In the genomic region with DNA sequence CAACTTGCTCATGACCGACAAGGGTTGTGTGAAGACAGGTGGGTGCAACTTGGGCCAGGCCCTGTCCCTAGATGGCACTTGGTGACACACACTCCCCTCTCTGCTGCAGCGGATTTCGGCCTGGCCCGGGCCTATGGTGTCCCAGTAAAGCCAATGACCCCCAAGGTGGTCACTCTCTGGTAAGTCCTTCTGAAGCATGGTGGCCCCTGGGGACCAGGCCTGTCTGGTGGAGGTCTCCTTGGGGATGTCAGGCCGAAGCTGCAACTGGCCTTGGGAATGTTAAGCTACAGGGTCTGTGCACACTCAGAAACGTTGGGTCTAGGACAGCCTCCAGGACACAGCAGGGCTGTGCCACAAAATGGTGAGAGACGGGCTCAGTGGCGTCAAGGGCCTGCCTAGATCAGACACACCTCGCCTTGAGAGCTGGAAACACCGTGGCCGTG, we compare ENCODE assay signal across 14 cellular contexts.
"Had no signal": no experiment of that assay in that cellular context is flagged by ENCODE, and none has a peak within 500 bp of the region (broad histone marks: within the 10 kb centered on the region; RNA-seq: fewer than 3 reads in every experiment).

No MANE protein-coding gene starts in this region.

- DNase-seq: activated CD4-positive, alpha-beta T cell treated with anti-CD3 and anti-CD28 coated beads for 4 hours; activated CD8-positive, alpha-beta memory T cell treated with anti-CD3 and anti-CD28 coated beads for 24 hours; activated naive CD4-positive, alpha-beta T cell treated with anti-CD3 and anti-CD28 coated beads for 36 hours; left ventricle myocardium superior; small intestine; stimulated activated CD4-positive, alpha-beta T cell treated with anti-CD3 and anti-CD28 coated beads, Interleukin-4, amount 100 ng/mL, for 24 hours; stimulated activated naive CD4-positive, alpha-beta T cell; transverse colon had no signal

- ATAC-seq: left ventricle myocardium superior had no signal

- H3K9me3 ChIP-seq: esophagus muscularis mucosa, transverse colon had no signal

- H2AFZ ChIP-seq: hepatocyte had no signal

- H3K27ac Mint-ChIP-seq: activated naive CD4-positive, alpha-beta T cell treated with anti-CD3 and anti-CD28 coated beads for 36 hours; activated T-helper 2 cell treated with anti-CD3 and anti-CD28 coated beads, Interferon-gamma antibody, Interleukin-2, Interleukin-4, amounts not matched to agents 10 μg/mL and 5 μg/mL and 100 μg/mL, durations not matched to agents 14 hours and 24 hours and 36 hours; memory B cell; T-helper 1 cell treated with Interleukin-12 subunit alpha and Interleukin-12 subunit beta and Interleukin-4 antibody, amounts not matched to agents 30 μg/mL and 1 μg/mL, for 36 hours had no signal

- H3K4me2 ChIP-seq: hepatocyte had no signal

- H3K27me3 ChIP-seq: esophagus muscularis mucosa, hepatocyte, transverse colon had no signal

- H3K4me3 ChIP-seq: esophagus muscularis mucosa, hepatocyte, transverse colon had no signal

- H3K4me3 Mint-ChIP-seq: activated naive CD4-positive, alpha-beta T cell treated with anti-CD3 and anti-CD28 coated beads for 36 hours; memory B cell; naive thymus-derived CD8-positive, alpha-beta T cell; T-helper 1 cell treated with Interleukin-12 subunit alpha and Interleukin-12 subunit beta and Interleukin-4 antibody, amounts not matched to agents 30 μg/mL and 1 μg/mL, for 36 hours had no signal

- H3K9me3 Mint-ChIP-seq: activated naive CD4-positive, alpha-beta T cell treated with anti-CD3 and anti-CD28 coated beads for 36 hours; activated T-helper 2 cell treated with anti-CD3 and anti-CD28 coated beads, Interferon-gamma antibody, Interleukin-2, Interleukin-4, amounts not matched to agents 10 μg/mL and 5 μg/mL and 100 μg/mL, durations not matched to agents 14 hours and 24 hours and 36 hours; memory B cell; naive thymus-derived CD8-positive, alpha-beta T cell; T-helper 1 cell treated with Interleukin-12 subunit alpha and Interleukin-12 subunit beta and Interleukin-4 antibody, amounts not matched to agents 30 μg/mL and 1 μg/mL, for 36 hours had no signal

- H3K27ac ChIP-seq: esophagus muscularis mucosa, hepatocyte had no signal

- H3K27me3 Mint-ChIP-seq: memory B cell; naive thymus-derived CD8-positive, alpha-beta T cell had no signal
